17 cellular contexts compared by ENCODE assay signal in the genomic region with DNA sequence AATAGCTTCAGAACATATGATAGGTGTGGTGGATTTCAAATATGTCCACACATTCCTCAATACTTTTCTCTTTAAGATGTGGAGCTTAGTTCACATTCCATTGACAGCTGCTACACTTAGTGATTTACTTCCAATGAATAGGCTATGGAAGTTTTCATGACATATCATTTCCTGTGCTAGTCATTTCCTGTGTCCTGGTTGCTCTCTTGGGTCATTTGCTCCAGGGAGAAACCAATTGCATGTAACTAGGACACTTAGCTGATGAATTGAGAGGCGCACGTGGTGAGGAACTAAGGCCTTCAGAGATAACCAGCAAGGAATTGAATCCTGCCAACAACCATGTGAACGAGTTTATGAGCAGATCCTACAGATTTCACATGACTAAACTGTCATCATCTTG.
A peak's percentile ranks its signal among the peaks of the same experiment; 100 is the strongest.
DNase-seq lines count a peak whose midpoint lies in the region; TF ChIP-seq lines count a peak whose summit lies in the region.
"Had no signal": no experiment of that assay in that cellular context is flagged by ENCODE, and none has a peak within 500 bp of the region (broad histone marks: within the 10 kb centered on the region; RNA-seq: fewer than 3 reads in every experiment).

No MANE protein-coding gene starts in this region.

- TF ChIP-seq POLR2A in tibial nerve (IDR thresholded peaks at IDR 0.05), result no peak
- no peak for TF ChIP-seq POLR2A in ovary (IDR thresholded peaks at IDR 0.05)

- H3K4me3 ChIP-seq in tibial nerve (no peak overlapping the region), ovary (no peak overlapping the region)
- H3K4me3 ChIP-seq: colonic mucosa, prostate gland, thyroid gland had no signal

- WGBS in tibial nerve, 2 donors, result 75 to 78% methylated on average over 3 of the region's 3 CpGs
- 57 to 76% (median 74%) methylated on average over 3 of the region's 3 CpGs for WGBS in ovary, 3 donors

- H3K4me1 ChIP-seq in tibial nerve (no peaks in the 10 kb centered on the region), ovary (ENCODE audit: insufficient read depth) (no peaks in the 10 kb centered on the region)
- H3K4me1 ChIP-seq: colonic mucosa, thyroid gland had no signal

- H3K36me3 ChIP-seq in tibial nerve (no peaks in the 10 kb centered on the region), ovary (no peaks in the 10 kb centered on the region)
- H3K36me3 ChIP-seq: colonic mucosa, prostate gland, thyroid gland had no signal

- peak; percentile 90 for DNase-seq in COLO829 (ENCODE audit: low spot score)
- peak; percentile 52 for DNase-seq in NCI-H226
- DNase-seq in dedifferentiated amniotic fluid mesenchymal stem cell (ENCODE audit: extremely low spot score), result peak; percentile 49
- peak; percentile 60 to 98 for DNase-seq in lung microvascular endothelial cell (ENCODE audit: low read depth in 2 of 2)
- no peak for DNase-seq in tibial nerve (ENCODE audit: low spot score in 2 of 2)
- DNase-seq in ovary, result no peak
- no peak for DNase-seq in activated CD8-positive, alpha-beta memory T cell treated with anti-CD3 and anti-CD28 coated beads, Interleukin-2, amount 50 U/mL, for 48 hours
- DNase-seq in NCI-H1048 (lab: John Stamatoyannopoulos, UW), result no peak
- DNase-seq: activated naive CD8-positive, alpha-beta T cell treated with anti-CD3 and anti-CD28 coated beads for 36 hours; colonic mucosa; DMS 273 treated with DMSO at 0.1 percent for 48 hours; NCI-H1694 treated with DMSO at 0.1 percent for 48 hours; SHP77 treated with DMSO at 0.1 percent for 48 hours; stimulated activated CD4-positive, alpha-beta T cell treated with anti-CD3 and anti-CD28 coated beads, Interleukin-1b, Interleukin-23, amount 100 ng/mL, for 48 hours; stimulated activated CD8-positive, alpha-beta memory T cell treated with anti-CD3 and anti-CD28 coated beads, Interleukin-4, amount 100 ng/mL, for 48 hours; thyroid gland had no signal

- H3K27ac ChIP-seq in tibial nerve, result no peak overlapping the region
- H3K27ac ChIP-seq in ovary, result no peak overlapping the region
- H3K27ac ChIP-seq: colonic mucosa, prostate gland, thyroid gland had no signal

- no peak for TF ChIP-seq EP300 in tibial nerve (IDR thresholded peaks at IDR 0.05)
- TF ChIP-seq EP300 in ovary (IDR thresholded peaks at IDR 0.05), result no peak

- intact Hi-C loops in ovary (cut with DNase I), result no loop called here

- H3K27me3 ChIP-seq in tibial nerve (no peaks in the 10 kb centered on the region), ovary (no peaks in the 10 kb centered on the region)
- H3K27me3 ChIP-seq: colonic mucosa, thyroid gland had no signal

- TF ChIP-seq CTCF in tibial nerve (IDR thresholded peaks at IDR 0.05) (no peak), ovary (IDR thresholded peaks at IDR 0.05) (no peak)

- no peaks in the 10 kb centered on the region for H3K9me3 ChIP-seq in tibial nerve
- no peaks in the 10 kb centered on the region for H3K9me3 ChIP-seq in ovary
- H3K9me3 ChIP-seq: colonic mucosa, prostate gland, thyroid gland had no signal

Comparison
In these comparisons a context has a peak if more than half of its experiments do, and no peak if none do; other contexts are left out.
1. DNase-seq: peak in COLO829 (single experiment), NCI-H226 (single experiment), dedifferentiated amniotic fluid mesenchymal stem cell (single experiment) and lung microvascular endothelial cell (2 of 2); none in tibial nerve (0 of 2), ovary (0 of 5), activated CD8-positive, alpha-beta memory T cell treated with anti-CD3 and anti-CD28 coated beads, Interleukin-2, amount 50 U/mL, for 48 hours (single experiment) and NCI-H1048 (single experiment).